Comparison of ENCODE assay signal across 24 cellular contexts in genomic region chr3:62144482-62144881, GRCh38.
DNase-seq lines count a peak whose midpoint lies in the region; ATAC-seq, FAIRE-seq and TF ChIP-seq lines count a peak whose summit lies in the region.
"Had no signal": no experiment of that assay in that cellular context is flagged by ENCODE, and none has a peak within 500 bp of the region (broad histone marks: within the 10 kb centered on the region; RNA-seq: fewer than 3 reads in every experiment).

No MANE protein-coding gene starts in this region.

- H3K9me3 ChIP-seq in heart left ventricle (no peaks in the 10 kb centered on the region), right atrium auricular region (no peaks in the 10 kb centered on the region), Loucy (ENCODE audit: insufficient read depth, low read depth, low read length) (no peaks in the 10 kb centered on the region), endothelial cell of umbilical vein (replicated peaks; ENCODE audit: control insufficient read depth, insufficient read depth, low read length) (no peaks in the 10 kb centered on the region), thoracic aorta (no peaks in the 10 kb centered on the region)
- H3K9me3 ChIP-seq: MG63, SK-N-SH had no signal

- H3K9ac ChIP-seq in Loucy (ENCODE audit: low read depth, low read length, poor library complexity, severe bottlenecking), result peak overlapping the region; percentile 29
- H3K9ac ChIP-seq in endothelial cell of umbilical vein (replicated peaks; ENCODE audit: extremely low read depth, insufficient read depth, low read length), result no peak overlapping the region
- H3K9ac ChIP-seq: SK-N-SH had no signal

- H2AFZ ChIP-seq in Loucy (ENCODE audit: low read length) (peak overlapping the region; percentile 76), endothelial cell of umbilical vein (ENCODE audit: low read depth, low read length) (peak overlapping the region; percentile 71)

- H3K9me3 Mint-ChIP-seq in HFFc6, result no peaks in the 10 kb centered on the region

- H3K4me3 ChIP-seq in heart left ventricle (no peak overlapping the region), right atrium auricular region (no peak overlapping the region), Loucy (ENCODE audit: low read length, poor library complexity, severe bottlenecking) (peak overlapping the region; percentile 54), endothelial cell of umbilical vein (replicated peaks in 1 of 3; ENCODE audit: insufficient read depth in 1 of 3, low read depth in 1 of 3, low read length in 3 of 3) (no peak overlapping the region), thoracic aorta (no peak overlapping the region)
- H3K4me3 ChIP-seq: MG63 had no signal

- dilution Hi-C loops in endothelial cell of umbilical vein (cut with MboI; ENCODE audit: extremely low pct_ligation_motif_present, low sequenced_read_pairs), result no loop called here

- intact Hi-C loops in heart left ventricle (cut with DNase I) (loop anchor here in 2 of 10 donors (5.0 kb wide), 2 partner anchors 33 to 582 kb away; partner anchors contain the start of gene PTPRG (in 1 of the 2)), endothelial cell of umbilical vein (cut with micrococcal nuclease) (loop anchor here (1.0 to 5.0 kb wide), 4 partner anchors 10 to 167 kb away; no protein-coding TSS in a partner anchor)

- CTCF ChIA-PET in endothelial cell of umbilical vein (lab: Charles Lee), result interaction anchor here (1.3 to 2.9 kb wide), 9 partner anchors 10 to 614 kb away, joined by 3 to 16 read pairs (median 6); no protein-coding TSS in a partner anchor

- H3K4me1 ChIP-seq in heart left ventricle (peaks cover 0 to 28% (median 9%) of the 10 kb centered on the region in 12 donors), right atrium auricular region (peaks cover 0 to 10% of the 10 kb centered on the region in 2 donors), Loucy (ENCODE audit: insufficient read depth, low read length, poor library complexity, severe bottlenecking) (peaks cover 47% of the 10 kb centered on the region), endothelial cell of umbilical vein (ENCODE audit: control insufficient read depth, extremely low read depth, insufficient read depth, low read length) (peaks cover 20% of the 10 kb centered on the region), thoracic aorta (ENCODE audit: control insufficient read depth in 1 of 2, low read depth in 2 of 2) (peaks cover 25 to 61% of the 10 kb centered on the region in 2 donors)

- TF ChIP-seq CTCF in heart left ventricle (IDR thresholded peaks at IDR 0.05) (no peak), right atrium auricular region (IDR thresholded peaks at IDR 0.05) (no peak), Loucy (conservative IDR thresholded peaks at IDR 0.05; ENCODE audit: low read length) (no peak), endothelial cell of umbilical vein (IDR thresholded peaks at IDR 0.05; ENCODE audit: extremely low read depth in 1 of 2, insufficient read depth in 1 of 2, low read depth in 1 of 2, low read length in 2 of 2) (no peak), thoracic aorta (IDR thresholded peaks at IDR 0.05) (no peak), HFFc6 (IDR thresholded peaks at IDR 0.05) (no peak)

- H3K4me1 Mint-ChIP-seq in HFFc6 (ENCODE audit: low read depth), result peaks cover 15% of the 10 kb centered on the region
- H3K4me1 Mint-ChIP-seq: CD8-positive, alpha-beta memory T cell had no signal

- H3K27ac ChIP-seq in heart left ventricle (peak overlapping the region in 11 of 12 donors; percentile 1 to 81 (median 58)), right atrium auricular region (no peak overlapping the region), endothelial cell of umbilical vein (ENCODE audit: insufficient read depth, low read depth, low read length) (peak overlapping the region; percentile 56), thoracic aorta (peak overlapping the region; percentile 48 to 73)
- H3K27ac ChIP-seq: C4-2B had no signal

- no peaks in the 10 kb centered on the region; the same call in 1 of the 2 replicates for H3F3A ChIP-seq in Loucy (ENCODE audit: low read depth)

- peaks cover 11% of the 10 kb centered on the region for H3K36me3 Mint-ChIP-seq in HFFc6 (ENCODE audit: low read depth)
- H3K36me3 Mint-ChIP-seq: CD8-positive, alpha-beta memory T cell had no signal

- H3K9me1 ChIP-seq in endothelial cell of umbilical vein (replicated peaks; ENCODE audit: control insufficient read depth, extremely low read depth, insufficient read depth, low read length), result no peaks in the 10 kb centered on the region

- no peaks in the 10 kb centered on the region; the same call in 1 of the 2 replicates for H3K27me3 Mint-ChIP-seq in HFFc6 (ENCODE audit: insufficient read depth)

- no TSS peak for BruUV-seq in endothelial cell of umbilical vein (replicated peaks; lab: Mats Ljungman, UMichigan)

- H3K4me2 ChIP-seq in Loucy (ENCODE audit: low read depth, low read length, poor library complexity, severe bottlenecking) (peak overlapping the region; percentile 71), endothelial cell of umbilical vein (ENCODE audit: insufficient read depth, low read length) (peak overlapping the region; percentile 50)
- H3K4me2 ChIP-seq: SK-N-SH had no signal

- no peak for DNase-seq in heart left ventricle
- no peak for DNase-seq in right atrium auricular region (ENCODE audit: low spot score)
- DNase-seq in endothelial cell of umbilical vein (ENCODE audit: low read depth, low spot score), result peak; percentile 74
- DNase-seq in thoracic aorta (ENCODE audit: low spot score), result no peak
- no peak for DNase-seq in activated CD4-positive, alpha-beta T cell treated with anti-CD3 and anti-CD28 coated beads, Interleukin-2, amount 50 U/mL, for 48 hours
- DNase-seq in HFFc6, result no peak
- DNase-seq: 8988T; AML-193; Calu3; CD8-positive, alpha-beta memory T cell; GOT3; Karpas-422; MG63; NCI-H1694 treated with DMSO at 0.1 percent for 48 hours; NCI-H2081 treated with DMSO at 0.1 percent for 48 hours; NCI-H2171 treated with DMSO at 0.1 percent for 48 hours; OCI-M1; SHP77 treated with DMSO at 0.1 percent for 48 hours; SK-N-SH had no signal

- H3K79me2 ChIP-seq in Loucy (ENCODE audit: insufficient read depth, low read length), result no peaks in the 10 kb centered on the region
- no peaks in the 10 kb centered on the region for H3K79me2 ChIP-seq in endothelial cell of umbilical vein (ENCODE audit: control insufficient read depth, insufficient read depth, low read length)

- WGBS in heart left ventricle, 4 donors, result 50 to 61% (median 57%) methylated on average over 4 of the region's 4 CpGs

- no peaks in the 10 kb centered on the region for H4K20me1 ChIP-seq in Loucy (ENCODE audit: insufficient read depth, low read length, poor library complexity, severe bottlenecking)
- H4K20me1 ChIP-seq in endothelial cell of umbilical vein (replicated peaks; ENCODE audit: control insufficient read depth, extremely low read depth, insufficient read depth, low read length), result no peaks in the 10 kb centered on the region

- H3K36me3 ChIP-seq in heart left ventricle (peaks cover 0 to 6% (median 0%) of the 10 kb centered on the region in 9 donors), right atrium auricular region (no peaks in the 10 kb centered on the region), Loucy (ENCODE audit: insufficient read depth, low read length) (no peaks in the 10 kb centered on the region), endothelial cell of umbilical vein (ENCODE audit: control insufficient read depth in 2 of 2, extremely low read depth in 1 of 2, insufficient read depth in 2 of 2, low read length in 2 of 2) (no peaks in the 10 kb centered on the region), thoracic aorta (no peaks in the 10 kb centered on the region)
- H3K36me3 ChIP-seq: MG63 had no signal

- H3K9me2 ChIP-seq in Loucy (replicated peaks; ENCODE audit: low read depth, low read length), result no peaks in the 10 kb centered on the region
- H3K9me2 ChIP-seq: SK-N-SH had no signal

- no peak overlapping the region for H3K4me3 Mint-ChIP-seq in HFFc6
- H3K4me3 Mint-ChIP-seq: CD8-positive, alpha-beta memory T cell had no signal

- ATAC-seq in heart left ventricle (peak; percentile 16 to 82 (median 40)), thoracic aorta (ENCODE audit: insufficient number of reproducible peaks, low FRiP score, low read depth) (no peak)
- ATAC-seq: HCT116 had no signal

- peak; percentile 67 for FAIRE-seq in endothelial cell of umbilical vein (lab: Jason Lieb, UNC)
- FAIRE-seq: GM12892, RCC 7860 had no signal

- TF ChIP-seq POLR2A in heart left ventricle (IDR thresholded peaks at IDR 0.05) (no peak), endothelial cell of umbilical vein (IDR thresholded peaks at IDR 0.05; ENCODE audit: low read depth, low read length) (peak; percentile 52)

- H3K27ac Mint-ChIP-seq in HFFc6, result no peak overlapping the region
- H3K27ac Mint-ChIP-seq: CD8-positive, alpha-beta memory T cell had no signal

- H3K27me3 ChIP-seq in heart left ventricle (no peaks in the 10 kb centered on the region), right atrium auricular region (no peaks in the 10 kb centered on the region), Loucy (ENCODE audit: insufficient read depth, low read length, poor library complexity, severe bottlenecking) (no peaks in the 10 kb centered on the region), endothelial cell of umbilical vein (ENCODE audit: control insufficient read depth in 2 of 2, insufficient read depth in 2 of 2, low read length in 2 of 2) (no peaks in the 10 kb centered on the region), thoracic aorta (replicated peaks; ENCODE audit: insufficient read depth) (no peaks in the 10 kb centered on the region)
- H3K27me3 ChIP-seq: MG63 had no signal

- POLR2A ChIA-PET in endothelial cell of umbilical vein (lab: Charles Lee), result no interaction called here

TF ChIP-seq in endothelial cell of umbilical vein, 7 proteins besides CTCF, POLR2A, EP300 and RAD21:
- TF ChIP-seq MYC (IDR thresholded peaks at IDR 0.05; ENCODE audit: low read depth, low read length), result no peak
- no peak for TF ChIP-seq JUN (IDR thresholded peaks at IDR 0.05; ENCODE audit: borderline replicate concordance, insufficient read depth, insufficient read length, low read depth)
- no peak for TF ChIP-seq EZH2 (IDR thresholded peaks at IDR 0.05; ENCODE audit: borderline replicate concordance, low read depth, low read length, severe bottlenecking)
- peak; percentile 33 for TF ChIP-seq POLR2AphosphoS5 (IDR thresholded peaks at IDR 0.05; ENCODE audit: insufficient read depth, low read depth, low read length)
- peak; percentile 7 for TF ChIP-seq FOS (IDR thresholded peaks at IDR 0.05; ENCODE audit: borderline replicate concordance, insufficient read depth, low read length)
- TF ChIP-seq GATA2 (IDR thresholded peaks at IDR 0.05; ENCODE audit: insufficient read depth, insufficient read length, low read depth, low read length), result peak; percentile 96
- TF ChIP-seq MAX (IDR thresholded peaks at IDR 0.05; ENCODE audit: insufficient read depth, insufficient read length), result no peak

Comparison
In these comparisons a context has a peak if more than half of its experiments do, and no peak if none do; other contexts are left out.
1. H3K27ac ChIP-seq: peak in heart left ventricle (11 of 12), endothelial cell of umbilical vein (single experiment) and thoracic aorta (2 of 2); none in right atrium auricular region (0 of 2).